ENCODE assay signal across 17 cellular contexts in the genomic region with DNA sequence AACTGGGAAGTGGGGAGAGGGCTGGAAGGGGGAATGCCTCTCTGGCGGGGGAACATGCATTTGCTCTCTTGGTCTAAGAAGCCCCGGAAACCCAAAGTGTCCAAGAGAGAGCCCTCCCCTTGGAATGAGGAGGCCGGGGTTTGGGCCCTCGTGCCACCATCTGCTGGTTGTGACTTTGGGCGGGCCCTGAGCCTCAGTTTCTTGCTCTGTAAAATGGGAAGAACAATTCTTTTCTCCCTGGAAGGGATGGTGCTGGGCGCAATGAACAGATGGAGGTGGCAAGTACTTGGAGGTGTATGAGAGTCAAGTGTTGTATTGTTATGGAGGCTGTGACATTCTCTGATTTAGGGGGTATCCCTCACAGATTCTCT.
"Had no signal": no experiment of that assay in that cellular context is flagged by ENCODE, and none has a peak within 500 bp of the region (broad histone marks: within the 10 kb centered on the region; RNA-seq: fewer than 3 reads in every experiment).

No MANE protein-coding gene starts in this region.

- FAIRE-seq: kidney had no signal

- H3K36me3 ChIP-seq: gastroesophageal sphincter, heart left ventricle, lower lobe of right lung, sigmoid colon, stomach, suprapubic skin, tibial nerve had no signal

- H3K27ac ChIP-seq: body of pancreas, epithelial cell of prostate, gastroesophageal sphincter, heart left ventricle, lower lobe of right lung, sigmoid colon, stomach, suprapubic skin, tibial nerve had no signal

- H3K27ac Mint-ChIP-seq: activated naive CD4-positive, alpha-beta T cell treated with anti-CD3 and anti-CD28 coated beads, Interleukin-2, amount 10 ng/mL, durations not matched to agents 7 days and 5 days; activated naive CD8-positive, alpha-beta T cell treated with anti-CD3 and anti-CD28 coated beads, Interleukin-2, amount 50 U/mL, for 24 hours; activated T-cell treated with anti-CD3 and anti-CD28 coated beads, Interleukin-2, amount 50 U/mL, for 72 hours; stimulated activated memory B cell treated with anti-CD40 and anti-IgM and Interleukin-4, amounts not matched to agents 10 μg/mL and 1 μg/mL and 100 μg/mL, for 72 hours had no signal

- H3K36me3 Mint-ChIP-seq: activated naive CD4-positive, alpha-beta T cell treated with anti-CD3 and anti-CD28 coated beads, Interleukin-2, amount 10 ng/mL, durations not matched to agents 7 days and 5 days; stimulated activated memory B cell treated with anti-CD40 and anti-IgM and Interleukin-4, amounts not matched to agents 10 μg/mL and 1 μg/mL and 100 μg/mL, for 72 hours had no signal

- H3K4me3 ChIP-seq: body of pancreas, gastroesophageal sphincter, heart left ventricle, lower lobe of right lung, sigmoid colon, smooth muscle cell, stomach, suprapubic skin had no signal

- H3K27me3 ChIP-seq: body of pancreas, suprapubic skin had no signal

- H3K9me3 ChIP-seq: body of pancreas, gastroesophageal sphincter, heart left ventricle, lower lobe of right lung, sigmoid colon, stomach, suprapubic skin, tibial nerve had no signal

- DNase-seq: kidney, sigmoid colon had no signal

- ATAC-seq: activated naive CD8-positive, alpha-beta T cell treated with anti-CD3 and anti-CD28 coated beads, Interleukin-2, amount 50 U/mL, for 24 hours; gastroesophageal sphincter; stimulated activated memory B cell treated with anti-CD40 and anti-IgM and Interleukin-4, amounts not matched to agents 10 μg/mL and 1 μg/mL and 100 μg/mL, for 72 hours had no signal

- H3K9me3 Mint-ChIP-seq: activated naive CD4-positive, alpha-beta T cell treated with anti-CD3 and anti-CD28 coated beads, Interleukin-2, amount 10 ng/mL, durations not matched to agents 7 days and 5 days; activated naive CD8-positive, alpha-beta T cell treated with anti-CD3 and anti-CD28 coated beads, Interleukin-2, amount 50 U/mL, for 24 hours; activated T-cell treated with anti-CD3 and anti-CD28 coated beads, Interleukin-2, amount 50 U/mL, for 72 hours; naive B cell; neural crest cell; stimulated activated memory B cell treated with anti-CD40 and anti-IgM and Interleukin-4, amounts not matched to agents 10 μg/mL and 1 μg/mL and 100 μg/mL, for 72 hours had no signal

- H3K4me3 Mint-ChIP-seq: activated naive CD4-positive, alpha-beta T cell treated with anti-CD3 and anti-CD28 coated beads, Interleukin-2, amount 10 ng/mL, durations not matched to agents 7 days and 5 days; activated naive CD8-positive, alpha-beta T cell treated with anti-CD3 and anti-CD28 coated beads, Interleukin-2, amount 50 U/mL, for 24 hours; activated T-cell treated with anti-CD3 and anti-CD28 coated beads, Interleukin-2, amount 50 U/mL, for 72 hours; neural crest cell; stimulated activated memory B cell treated with anti-CD40 and anti-IgM and Interleukin-4, amounts not matched to agents 10 μg/mL and 1 μg/mL and 100 μg/mL, for 72 hours had no signal
